Comparison of ENCODE assay signal across 15 cellular contexts in the genomic region with DNA sequence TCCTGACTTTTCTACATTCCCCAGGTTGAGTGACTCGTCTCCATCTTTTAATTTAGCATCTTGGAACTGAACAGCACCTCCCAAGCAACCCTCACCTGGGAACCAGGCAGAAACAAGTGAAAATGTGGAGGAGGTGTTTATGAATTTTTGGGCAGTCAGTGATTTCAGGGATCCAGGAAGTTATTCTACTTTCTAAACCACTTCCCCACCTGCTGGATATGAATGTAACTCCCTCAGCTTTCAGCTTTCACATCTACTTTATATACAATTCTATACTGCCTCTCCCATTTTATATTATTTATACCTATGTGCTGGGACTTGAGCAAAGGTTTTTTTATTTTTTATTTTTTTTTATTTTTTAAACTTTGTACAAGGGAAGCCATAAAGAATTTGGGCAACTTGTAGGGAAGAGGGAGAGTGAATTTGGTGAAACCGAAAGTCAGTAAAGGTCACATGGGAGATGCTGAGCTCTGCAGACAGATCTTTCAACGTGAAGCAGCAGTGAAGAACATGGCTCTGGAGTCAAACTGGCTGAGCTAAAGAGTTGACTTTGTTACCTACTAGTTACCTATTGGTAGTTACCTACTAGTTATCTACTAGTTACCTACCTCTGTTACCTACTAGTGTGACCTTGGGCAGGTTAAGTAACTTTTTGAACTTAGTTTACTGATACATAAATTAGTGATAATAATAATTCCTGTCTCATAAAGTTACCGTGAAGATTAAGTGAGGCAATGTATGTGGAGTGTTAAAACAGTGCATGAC. TPM values are rescaled to one million over a fixed set of nuclear protein-coding genes. Genes with fewer than 3 reads are reported as not detected.
DNase-seq lines count a peak whose midpoint lies in the region; ATAC-seq and TF ChIP-seq lines count a peak whose summit lies in the region.
"Had no signal": no experiment of that assay in that cellular context is flagged by ENCODE, and none has a peak within 500 bp of the region (broad histone marks: within the 10 kb centered on the region; RNA-seq: fewer than 3 reads in every experiment).

No MANE protein-coding gene starts in this region.

- POLR2A ChIA-PET in A673 (lab: Charles Lee; ENCODE audit: low non-redundant PET), result no interaction called here

- H3K36me3 ChIP-seq in A673 (ENCODE audit: insufficient read depth, low read length, poor library complexity, severe bottlenecking) (peaks cover 23% of the 10 kb centered on the region), adrenal gland (replicated peaks in 1 of 2) (no peaks in the 10 kb centered on the region)
- H3K36me3 ChIP-seq: heart right ventricle had no signal

- H3K4me1 ChIP-seq in A673 (ENCODE audit: insufficient read depth, low read length, poor library complexity, severe bottlenecking) (peaks cover 48% of the 10 kb centered on the region), adrenal gland (replicated peaks in 1 of 2) (peaks cover 61 to 84% of the 10 kb centered on the region in 2 donors)

- H3K36me3 Mint-ChIP-seq in HFFc6 (ENCODE audit: low read depth), result peaks cover 67% of the 10 kb centered on the region
- H3K36me3 Mint-ChIP-seq in nephron (ENCODE audit: low read depth), result peaks cover 33% of the 10 kb centered on the region

- peak overlapping the region; percentile 85 for H3K27ac Mint-ChIP-seq in HFFc6
- peak overlapping the region; percentile 18 to 43 (median 35) for H3K27ac Mint-ChIP-seq in nephron
- H3K27ac Mint-ChIP-seq: IgD-negative memory B cell had no signal

- H3K4me3 Mint-ChIP-seq in HFFc6 (peak overlapping the region; percentile 65), nephron (no peak overlapping the region)
- H3K4me3 Mint-ChIP-seq: activated T-cell treated with anti-CD3 and anti-CD28 coated beads, Interleukin-2, amount 50 U/mL, for 4 hours; IgD-negative memory B cell had no signal

- H3K9me3 Mint-ChIP-seq in HFFc6 (peaks cover 25% of the 10 kb centered on the region), nephron (peaks cover 14% of the 10 kb centered on the region)
- H3K9me3 Mint-ChIP-seq: activated T-cell treated with anti-CD3 and anti-CD28 coated beads, Interleukin-2, amount 50 U/mL, for 4 hours had no signal

- H3K27me3 Mint-ChIP-seq in HFFc6 (ENCODE audit: insufficient read depth) (peaks cover 12% of the 10 kb centered on the region), nephron (ENCODE audit: low read depth) (no peaks in the 10 kb centered on the region)

- TF ChIP-seq CTCF in A673 (conservative IDR thresholded peaks at IDR 0.05; ENCODE audit: low read depth, low read length) (peak; percentile 41; the same call in 1 of the 2 replicates), HFFc6 (IDR thresholded peaks at IDR 0.05) (peak; percentile 42), adrenal gland (IDR thresholded peaks at IDR 0.05) (peak in 1 of 6 experiments; percentile 11), nephron (IDR thresholded peaks at IDR 0.05; ENCODE audit: unreplicated experiment in 3 of 3) (no peak)

- H3K27ac ChIP-seq in A673 (ENCODE audit: low read depth, low read length, poor library complexity, severe bottlenecking) (peak overlapping the region; percentile 65), adrenal gland (peak overlapping the region; percentile 51 to 93 (median 84))

- WGBS in adrenal gland, 4 donors, result 65 to 73% (median 67%) methylated on average over 4 of the region's 4 CpGs

- DNase-seq in A673 (ENCODE audit: low spot score) (no peak), HFFc6 (no peak), adrenal gland (no peak), NCI-H2227 treated with DMSO at 0.1 percent for 48 hours (lab: John Stamatoyannopoulos, UW) (no peak), NOMO-1 (lab: John Stamatoyannopoulos, UW; ENCODE audit: unreplicated experiment in 2 of 2) (no peak), NCI-H1930 (lab: John Stamatoyannopoulos, UW) (no peak)
- DNase-seq: activated CD4-positive, alpha-beta T cell treated with anti-CD3 and anti-CD28 coated beads, Interleukin-2, amount 50 U/mL, for 4 hours; activated T-cell treated with anti-CD3 and anti-CD28 coated beads, Interleukin-2, amount 50 U/mL, for 4 hours; H7; NCI-H1417; substantia nigra had no signal

- CTCF ChIA-PET in A673 (lab: Charles Lee), result no interaction called here

- peaks cover 100% of the 10 kb centered on the region for H3K4me1 Mint-ChIP-seq in HFFc6 (ENCODE audit: low read depth)
- H3K4me1 Mint-ChIP-seq in nephron, result peaks cover 36% of the 10 kb centered on the region

- intact Hi-C loops in A673 (cut with micrococcal nuclease; ENCODE audit: unreplicated experiment), result no loop called here
- intact Hi-C loops in adrenal gland (cut with DNase I), result no loop called here

- H3K4me3 ChIP-seq in A673 (ENCODE audit: low read depth, low read length, poor library complexity, severe bottlenecking) (no peak overlapping the region), adrenal gland (no peak overlapping the region)

- no peak for TF ChIP-seq POLR2A in adrenal gland (IDR thresholded peaks at IDR 0.05)

- peaks cover 13% of the 10 kb centered on the region for H3K9me3 ChIP-seq in A673 (ENCODE audit: low read depth, low read length, poor library complexity, severe bottlenecking)
- H3K9me3 ChIP-seq in adrenal gland (replicated peaks in 1 of 3), result no peaks in the 10 kb centered on the region

- H3K27me3 ChIP-seq in A673 (replicated peaks; ENCODE audit: insufficient read depth, low read depth, low read length, poor library complexity) (no peaks in the 10 kb centered on the region), adrenal gland (no peaks in the 10 kb centered on the region)
- H3K27me3 ChIP-seq: heart right ventricle had no signal

- ATAC-seq in HG02981 (IDR thresholded peaks at IDR 0.05; ENCODE audit: unreplicated experiment), result no peak
- ATAC-seq: activated T-cell treated with anti-CD3 and anti-CD28 coated beads, Interleukin-2, amount 50 U/mL, for 4 hours had no signal

- BruUV-seq in A673 (replicated peaks; lab: Mats Ljungman, UMichigan), result no TSS peak

RNA-seq across cellular contexts. Expression of gene DDR2, which starts 45.5 kb away (rescaled TPM):
- total RNA-seq in A673 (2021) (121 and 145 TPM in 2 replicates), adrenal gland (100 to 1,000 TPM; 214 to 349 (median 254) TPM)
- 100 to 1,000 TPM; 154 to 218 (median 187) TPM for total RNA-seq in HFFc6 (2021; fragmentation: NEBNext Ultra II Directional; extraction: Animal tissue kit (Norgen Biotek cat#: 25700))
- 100 to 1,000 TPM in 1 of 3 donors, 10 to 100 TPM in 2; 15.1 to 127 (median 34.2) TPM for polyA plus RNA-seq in adrenal gland

Comparison
In these comparisons a context has a peak if more than half of its experiments do, and no peak if none do; other contexts are left out.
1. CTCF ChIP-seq: peak in A673 (single experiment) and HFFc6 (single experiment); none in nephron (0 of 3).